9 cellular contexts compared by ENCODE assay signal in the genomic region with DNA sequence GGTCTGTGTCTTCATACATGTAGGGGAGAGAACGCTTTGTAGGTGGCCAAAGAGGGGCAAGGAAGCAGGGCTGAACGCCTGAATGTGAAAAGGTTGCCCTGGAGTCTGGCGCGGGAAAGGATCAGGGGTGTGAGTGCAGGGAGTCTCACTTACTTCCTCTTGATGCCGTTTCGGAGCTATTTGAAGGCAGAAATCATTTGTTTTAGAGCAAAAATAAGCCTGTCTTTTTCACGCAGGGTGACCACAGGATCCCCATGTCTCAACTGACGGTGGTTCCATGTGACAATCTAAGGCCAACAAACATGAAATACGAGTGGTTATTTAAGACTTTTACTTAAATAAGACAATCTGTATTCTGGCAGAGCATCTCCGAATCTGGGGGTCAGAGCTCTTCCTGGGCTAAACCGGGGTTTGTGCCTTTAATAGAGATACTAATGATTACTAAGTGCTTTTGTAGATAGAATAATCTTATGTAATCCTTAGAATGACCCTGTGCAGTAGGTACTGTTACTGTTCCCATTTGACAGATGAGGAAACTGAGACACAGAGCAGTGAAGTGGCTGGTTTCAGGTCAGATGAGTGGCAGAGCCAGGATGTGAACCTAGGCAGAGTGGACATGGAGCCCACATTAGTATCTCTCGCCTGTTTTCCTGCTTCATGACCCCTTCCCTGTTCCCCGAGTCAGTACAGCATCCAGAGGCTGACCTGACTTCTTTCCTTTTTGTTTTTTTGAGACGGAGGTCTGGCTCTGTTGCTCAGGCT. TPM values are rescaled to one million over a fixed set of nuclear protein-coding genes. Genes with fewer than 3 reads are reported as not detected.
DNase-seq lines count a peak whose midpoint lies in the region; ATAC-seq and TF ChIP-seq lines count a peak whose summit lies in the region.
"Had no signal": no experiment of that assay in that cellular context is flagged by ENCODE, and none has a peak within 500 bp of the region (broad histone marks: within the 10 kb centered on the region; RNA-seq: fewer than 3 reads in every experiment).

No MANE protein-coding gene starts in this region.

- peak overlapping the region; percentile 46 for H3K9ac ChIP-seq in mucosa of stomach (ENCODE audit: low read length)

- H3K9me3 ChIP-seq in mucosa of stomach (ENCODE audit: control insufficient read depth, low read length) (no peaks in the 10 kb centered on the region), ascending aorta (no peaks in the 10 kb centered on the region)
- H3K9me3 ChIP-seq: tibial artery had no signal

- H3K27me3 ChIP-seq in mucosa of stomach (ENCODE audit: control insufficient read depth, insufficient read depth, low read length), result no peaks in the 10 kb centered on the region
- H3K27me3 ChIP-seq in ascending aorta, result no peaks in the 10 kb centered on the region
- H3K27me3 ChIP-seq: tibial artery had no signal

- H3K27ac Mint-ChIP-seq in activated CD4-positive, alpha-beta memory T cell treated with anti-CD3 and anti-CD28 coated beads, Interleukin-2, amount 10 ng/mL, durations not matched to agents 7 days and 5 days, result peak overlapping the region; percentile 83

- peaks cover 12% of the 10 kb centered on the region for H3K36me3 Mint-ChIP-seq in activated CD4-positive, alpha-beta memory T cell treated with anti-CD3 and anti-CD28 coated beads, Interleukin-2, amount 10 ng/mL, durations not matched to agents 7 days and 5 days (ENCODE audit: low read depth)

- no peak for TF ChIP-seq CTCF in ascending aorta (IDR thresholded peaks at IDR 0.05)

- ATAC-seq in GM21515 (IDR thresholded peaks at IDR 0.05; ENCODE audit: unreplicated experiment) (no peak), HG03469 (IDR thresholded peaks at IDR 0.05; ENCODE audit: unreplicated experiment) (no peak)

- peaks cover 31% of the 10 kb centered on the region for H3K4me1 Mint-ChIP-seq in activated CD4-positive, alpha-beta memory T cell treated with anti-CD3 and anti-CD28 coated beads, Interleukin-2, amount 10 ng/mL, durations not matched to agents 7 days and 5 days

- peak; percentile 31 for DNase-seq in COLO668 (lab: John Stamatoyannopoulos, UW; ENCODE audit: unreplicated experiment)
- peak; percentile 16 for DNase-seq in HT-29 (ENCODE audit: low spot score)
- no peak for DNase-seq in activated CD4-positive, alpha-beta memory T cell treated with anti-CD3 and anti-CD28 coated beads, Interleukin-2, amount 10 ng/mL, durations not matched to agents 7 days and 5 days
- DNase-seq in NCI-H2081 (lab: John Stamatoyannopoulos, UW), result no peak
- no peak for DNase-seq in ascending aorta (ENCODE audit: low spot score in 2 of 2)
- DNase-seq: tibial artery had no signal

- H3K4me1 ChIP-seq in mucosa of stomach (ENCODE audit: control insufficient read depth, insufficient read depth, low read length) (peaks cover 17% of the 10 kb centered on the region), ascending aorta (peaks cover 0 to 5% of the 10 kb centered on the region in 2 donors)

- POLR2A ChIA-PET in activated CD4-positive, alpha-beta memory T cell treated with anti-CD3 and anti-CD28 coated beads, Interleukin-2, amount 10 ng/mL, durations not matched to agents 7 days and 5 days (lab: Charles Lee), result interaction anchor here (0.9 to 3.0 kb wide), 6 partner anchors 15 to 81 kb away, joined by 3 to 28 read pairs (median 6); a partner anchor contains a TSS

- intact Hi-C loops in ascending aorta (cut with DNase I), result no loop called here

- H3K27ac ChIP-seq in ascending aorta, result no peak overlapping the region
- H3K27ac ChIP-seq: tibial artery had no signal

- no peaks in the 10 kb centered on the region for H3K9me3 Mint-ChIP-seq in activated CD4-positive, alpha-beta memory T cell treated with anti-CD3 and anti-CD28 coated beads, Interleukin-2, amount 10 ng/mL, durations not matched to agents 7 days and 5 days

- CTCF ChIA-PET in activated CD4-positive, alpha-beta memory T cell treated with anti-CD3 and anti-CD28 coated beads, Interleukin-2, amount 10 ng/mL, durations not matched to agents 7 days and 5 days (lab: Charles Lee), result interaction anchor here (1.2 to 2.6 kb wide), 3 partner anchors 55 to 89 kb away, joined by 3 to 20 read pairs (median 7); no protein-coding TSS in a partner anchor

- H3K4me3 ChIP-seq in mucosa of stomach (ENCODE audit: low read length) (peak overlapping the region; percentile 68), ascending aorta (peak overlapping the region in 1 of 2 donors; percentile 84)

- H3K4me3 Mint-ChIP-seq in activated CD4-positive, alpha-beta memory T cell treated with anti-CD3 and anti-CD28 coated beads, Interleukin-2, amount 10 ng/mL, durations not matched to agents 7 days and 5 days, result peak overlapping the region; percentile 92

- H3K36me3 ChIP-seq in mucosa of stomach (ENCODE audit: control insufficient read depth, insufficient read depth, low read length) (no peaks in the 10 kb centered on the region), ascending aorta (no peaks in the 10 kb centered on the region)
- H3K36me3 ChIP-seq: tibial artery had no signal

- H3K27me3 Mint-ChIP-seq in activated CD4-positive, alpha-beta memory T cell treated with anti-CD3 and anti-CD28 coated beads, Interleukin-2, amount 10 ng/mL, durations not matched to agents 7 days and 5 days, result no peaks in the 10 kb centered on the region

RNA-seq across cellular contexts. Expression of a gene that starts 1.9 kb away (rescaled TPM):
- total RNA-seq in HT-29 (2014; rRNA removed; shearing (Covaris generic)), result 39.3 and 44.0 TPM in 2 replicates
- total RNA-seq in activated CD4-positive, alpha-beta memory T cell treated with anti-CD3 and anti-CD28 coated beads, Interleukin-2, amount 10 ng/mL, durations not matched to agents 7 days and 5 days, result 10 to 100 TPM; 22.5 to 22.7 TPM
- total RNA-seq in ascending aorta, result 2.1 TPM

RNA-seq across cellular contexts. Expression of a gene that starts 6.5 kb away (rescaled TPM):
- total RNA-seq in HT-29 (2014; rRNA removed; shearing (Covaris generic)), result 42.6 and 48.7 TPM in 2 replicates
- 10 to 100 TPM; 19.4 to 22.4 TPM for total RNA-seq in activated CD4-positive, alpha-beta memory T cell treated with anti-CD3 and anti-CD28 coated beads, Interleukin-2, amount 10 ng/mL, durations not matched to agents 7 days and 5 days
- total RNA-seq in ascending aorta, result 19.6 TPM

Comparison
In these comparisons a context has a peak if more than half of its experiments do, and no peak if none do; other contexts are left out.
1. DNase-seq: peak in COLO668 (single experiment) and HT-29 (single experiment); none in activated CD4-positive, alpha-beta memory T cell treated with anti-CD3 and anti-CD28 coated beads, Interleukin-2, amount 10 ng/mL, durations not matched to agents 7 days and 5 days (single experiment), NCI-H2081 (0 of 2) and ascending aorta (0 of 2).